ENCODE assay signal across 18 cellular contexts in genomic region chr6:121847806-121848522, GRCh38.
A peak's percentile ranks its signal among the peaks of the same experiment; 100 is the strongest.
DNase-seq lines count a peak whose midpoint lies in the region; ATAC-seq, FAIRE-seq and TF ChIP-seq lines count a peak whose summit lies in the region.
"Had no signal": no experiment of that assay in that cellular context is flagged by ENCODE, and none has a peak within 500 bp of the region (broad histone marks: within the 10 kb centered on the region; RNA-seq: fewer than 3 reads in every experiment).

No MANE protein-coding gene starts in this region.

- CTCF ChIA-PET in endothelial cell of umbilical vein (lab: Charles Lee), result interaction anchor here (1.3 to 5.9 kb wide), 11 partner anchors 11 to 417 kb away, joined by 4 to 108 read pairs (median 14); partner anchors contain the start of gene GJA1

- H2AFZ ChIP-seq in DND-41 (ENCODE audit: low read depth, low read length), result peak overlapping the region; percentile 34; the same call in 1 of the 2 replicates
- H2AFZ ChIP-seq in endothelial cell of umbilical vein (ENCODE audit: low read depth, low read length), result no peak overlapping the region
- peak overlapping the region; percentile 45 for H2AFZ ChIP-seq in parathyroid adenoma

- ATAC-seq in DND-41 (ENCODE audit: insufficient read depth, low read depth) (peak; percentile 86), GM21515 (IDR thresholded peaks at IDR 0.05; ENCODE audit: unreplicated experiment) (no peak)
- ATAC-seq: gastroesophageal sphincter, SK-N-SH treated with all-trans-retinoic acid at 6 μM for 48 hours had no signal

- TF ChIP-seq POLR2A in endothelial cell of umbilical vein (IDR thresholded peaks at IDR 0.05; ENCODE audit: low read depth, low read length), result no peak
- no peak for TF ChIP-seq POLR2A in testis (IDR thresholded peaks at IDR 0.05)

- no peak for FAIRE-seq in endothelial cell of umbilical vein (lab: Jason Lieb, UNC)
- FAIRE-seq: GM12892, RCC 7860 had no signal

- dilution Hi-C loops in endothelial cell of umbilical vein (cut with MboI; ENCODE audit: extremely low pct_ligation_motif_present, low sequenced_read_pairs), result no loop called here

- H4K20me1 ChIP-seq in DND-41 (ENCODE audit: insufficient read depth, low read length) (no peaks in the 10 kb centered on the region), endothelial cell of umbilical vein (replicated peaks; ENCODE audit: control insufficient read depth, extremely low read depth, insufficient read depth, low read length) (no peaks in the 10 kb centered on the region)

- H3K4me3 ChIP-seq in DND-41 (ENCODE audit: low read depth in 1 of 2, low read length in 2 of 2) (no peak overlapping the region), endothelial cell of umbilical vein (replicated peaks in 1 of 3; ENCODE audit: insufficient read depth in 1 of 3, low read depth in 1 of 3, low read length in 3 of 3) (no peak overlapping the region), parathyroid adenoma (ENCODE audit: low read depth, low read length) (no peak overlapping the region), testis (no peak overlapping the region)
- H3K4me3 ChIP-seq: ascending aorta, coronary artery, gastroesophageal sphincter had no signal

- POLR2A ChIA-PET in endothelial cell of umbilical vein (lab: Charles Lee), result no interaction called here

- no TSS peak for BruUV-seq in endothelial cell of umbilical vein (replicated peaks; lab: Mats Ljungman, UMichigan)

- TF ChIP-seq CTCF in DND-41 (IDR thresholded peaks at IDR 0.05; ENCODE audit: borderline replicate concordance, extremely low read depth, low read length, poor library complexity, severe bottlenecking) (no peak), endothelial cell of umbilical vein (IDR thresholded peaks at IDR 0.05; ENCODE audit: extremely low read depth in 1 of 2, insufficient read depth in 1 of 2, low read depth in 1 of 2, low read length in 2 of 2) (no peak), parathyroid adenoma (IDR thresholded peaks at IDR 0.05) (no peak), testis (IDR thresholded peaks at IDR 0.05) (no peak)

- no peaks in the 10 kb centered on the region for H3K36me3 ChIP-seq in DND-41 (ENCODE audit: insufficient read depth, low read length)
- no peaks in the 10 kb centered on the region for H3K36me3 ChIP-seq in endothelial cell of umbilical vein (ENCODE audit: control insufficient read depth in 2 of 2, extremely low read depth in 1 of 2, insufficient read depth in 2 of 2, low read length in 2 of 2)
- H3K36me3 ChIP-seq in parathyroid adenoma (ENCODE audit: control insufficient read depth, insufficient read depth, low read length), result no peaks in the 10 kb centered on the region
- H3K36me3 ChIP-seq in testis (ENCODE audit: low read depth, missing control alignments), result no peaks in the 10 kb centered on the region
- H3K36me3 ChIP-seq: ascending aorta, gastroesophageal sphincter had no signal

- H3K27me3 ChIP-seq in DND-41 (ENCODE audit: insufficient read depth, low read length, poor library complexity) (no peaks in the 10 kb centered on the region), endothelial cell of umbilical vein (ENCODE audit: control insufficient read depth in 2 of 2, insufficient read depth in 2 of 2, low read length in 2 of 2) (no peaks in the 10 kb centered on the region), parathyroid adenoma (ENCODE audit: control insufficient read depth, insufficient read depth, low read length) (no peaks in the 10 kb centered on the region), testis (no peaks in the 10 kb centered on the region)
- H3K27me3 ChIP-seq: ascending aorta, gastroesophageal sphincter had no signal

- H3K9me3 ChIP-seq in DND-41 (ENCODE audit: insufficient read depth, low read length, severe bottlenecking), result no peaks in the 10 kb centered on the region
- no peaks in the 10 kb centered on the region for H3K9me3 ChIP-seq in endothelial cell of umbilical vein (replicated peaks; ENCODE audit: control insufficient read depth, insufficient read depth, low read length)
- H3K9me3 ChIP-seq in parathyroid adenoma (ENCODE audit: control insufficient read depth, low read length), result no peaks in the 10 kb centered on the region
- H3K9me3 ChIP-seq in testis, result no peaks in the 10 kb centered on the region
- H3K9me3 ChIP-seq: ascending aorta, gastroesophageal sphincter had no signal

- whole genome bisulfite sequencing in testis, 2 donors, result 80 to 85% methylated on average over 4 of the region's 4 CpGs

- peaks cover 25% of the 10 kb centered on the region for H3K4me1 ChIP-seq in DND-41 (ENCODE audit: insufficient read depth, low read length)
- H3K4me1 ChIP-seq in endothelial cell of umbilical vein (ENCODE audit: control insufficient read depth, extremely low read depth, insufficient read depth, low read length), result no peaks in the 10 kb centered on the region
- peaks cover 11% of the 10 kb centered on the region for H3K4me1 ChIP-seq in parathyroid adenoma
- no peaks in the 10 kb centered on the region for H3K4me1 ChIP-seq in testis
- H3K4me1 ChIP-seq: ascending aorta had no signal

- H3K4me2 ChIP-seq in DND-41 (ENCODE audit: insufficient read depth, low read length) (peak overlapping the region; percentile 34; the same call in 1 of the 2 replicates), endothelial cell of umbilical vein (ENCODE audit: insufficient read depth, low read length) (no peak overlapping the region), parathyroid adenoma (ENCODE audit: low read length) (no peak overlapping the region)

- no peaks in the 10 kb centered on the region for H3K9me1 ChIP-seq in endothelial cell of umbilical vein (replicated peaks; ENCODE audit: control insufficient read depth, extremely low read depth, insufficient read depth, low read length)

- DNase-seq in DND-41, result peak; percentile 40
- DNase-seq in NCI-H69 (lab: John Stamatoyannopoulos, UW), result peak; percentile 82
- peak; percentile 34 for DNase-seq in endothelial cell of umbilical vein (ENCODE audit: low read depth, low spot score)
- DNase-seq in COR-L47 (lab: John Stamatoyannopoulos, UW), result no peak
- no peak for DNase-seq in testis
- no peak for DNase-seq in activated CD4-positive, alpha-beta T cell treated with anti-CD3 and anti-CD28 coated beads, Interleukin-2, amount 50 U/mL, for 4 hours
- DNase-seq: activated gamma-delta T cell treated with Interleukin-2 at 50 U/mL for 16 hours, NCI-H2029, NCI-H748 treated with DMSO at 0.1 percent for 48 hours, T1000 had no signal

- H3K9ac ChIP-seq in DND-41 (ENCODE audit: low read depth, low read length) (no peak overlapping the region; the same call in 1 of the 2 replicates), endothelial cell of umbilical vein (replicated peaks; ENCODE audit: extremely low read depth, insufficient read depth, low read length) (no peak overlapping the region), parathyroid adenoma (no peak overlapping the region)

- intact Hi-C loops in endothelial cell of umbilical vein (cut with micrococcal nuclease), result loop anchor here (2.0 kb wide), 1 partner anchor 231 kb away; no protein-coding TSS in a partner anchor
- intact Hi-C loops in testis (cut with DNase I; ENCODE audit: low total_unique reads), result no loop called here

- H3K27ac ChIP-seq in DND-41 (ENCODE audit: low read length) (peak overlapping the region; percentile 68), endothelial cell of umbilical vein (ENCODE audit: insufficient read depth, low read depth, low read length) (no peak overlapping the region), parathyroid adenoma (no peak overlapping the region), testis (no peak overlapping the region)
- H3K27ac ChIP-seq: coronary artery, gastroesophageal sphincter had no signal

- H3K79me2 ChIP-seq in DND-41 (ENCODE audit: insufficient read depth, low read length) (no peaks in the 10 kb centered on the region), endothelial cell of umbilical vein (ENCODE audit: control insufficient read depth, insufficient read depth, low read length) (no peaks in the 10 kb centered on the region), parathyroid adenoma (no peaks in the 10 kb centered on the region)

TF ChIP-seq in endothelial cell of umbilical vein, 7 proteins besides CTCF, POLR2A, EP300 and RAD21:
- TF ChIP-seq JUN (IDR thresholded peaks at IDR 0.05; ENCODE audit: borderline replicate concordance, insufficient read depth, insufficient read length, low read depth) (no peak), GATA2 (IDR thresholded peaks at IDR 0.05; ENCODE audit: insufficient read depth, insufficient read length, low read depth, low read length) (no peak), MYC (IDR thresholded peaks at IDR 0.05; ENCODE audit: low read depth, low read length) (no peak)

Comparison
In these comparisons a context has a peak if more than half of its experiments do, and no peak if none do; other contexts are left out.
1. DNase-seq: peak in DND-41 (single experiment), NCI-H69 (single experiment) and endothelial cell of umbilical vein (single experiment); none in COR-L47 (single experiment), testis (single experiment) and activated CD4-positive, alpha-beta T cell treated with anti-CD3 and anti-CD28 coated beads, Interleukin-2, amount 50 U/mL, for 4 hours (0 of 2).